In the genomic region with DNA sequence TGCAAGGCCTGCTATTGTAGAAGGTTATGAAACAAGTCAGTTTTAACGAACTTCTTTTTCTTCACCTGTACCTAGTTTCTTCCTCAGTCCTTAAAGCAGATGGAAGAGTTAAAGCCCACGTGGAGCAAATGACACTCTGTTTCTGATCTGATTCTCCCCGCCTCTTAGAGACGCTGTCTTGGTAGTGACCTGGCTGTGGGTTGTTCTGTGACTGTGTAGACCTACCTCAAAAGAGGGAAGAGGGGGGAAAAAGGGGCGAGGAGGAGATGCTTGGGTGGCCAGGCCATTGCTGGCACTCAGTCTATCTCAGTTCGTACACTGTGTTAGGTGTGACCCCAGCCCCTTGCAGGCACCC, we compare ENCODE assay signal across 10 cellular contexts. TPM values are rescaled to one million over a fixed set of nuclear protein-coding genes. Genes with fewer than 3 reads are reported as not detected.
DNase-seq lines count a peak whose midpoint lies in the region; ATAC-seq and TF ChIP-seq lines count a peak whose summit lies in the region.
"Had no signal": no experiment of that assay in that cellular context is flagged by ENCODE, and none has a peak within 500 bp of the region (broad histone marks: within the 10 kb centered on the region; RNA-seq: fewer than 3 reads in every experiment).

No MANE protein-coding gene starts in this region.

- H3K27me3 ChIP-seq in ACC112 (ENCODE audit: insufficient read depth, low read length), result peaks cover 20% of the 10 kb centered on the region
- H3K27me3 ChIP-seq in H9 (ENCODE audit: insufficient read depth, low read length), result peaks cover 6% of the 10 kb centered on the region; the same call in 1 of the 2 replicates
- H3K27me3 ChIP-seq: SJCRH30 had no signal

- H3K36me3 Mint-ChIP-seq in H9 (ENCODE audit: insufficient read depth in 1 of 3, low read depth in 3 of 3), result no peaks in the 10 kb centered on the region
- H3K36me3 Mint-ChIP-seq in naive thymus-derived CD8-positive, alpha-beta T cell, result no peaks in the 10 kb centered on the region

- H2AFZ ChIP-seq in ACC112 (ENCODE audit: low read length, unreplicated experiment) (no peak overlapping the region), H9 (ENCODE audit: low read length) (no peak overlapping the region)

- no peak overlapping the region for H4K5ac ChIP-seq in H9 (ENCODE audit: insufficient read length, low read depth, low read length)

- H3T11ph ChIP-seq in H9 (ENCODE audit: low read length), result no peak overlapping the region

- H3K9me3 ChIP-seq in H9 (ENCODE audit: control insufficient read depth, low read depth, low read length), result no peaks in the 10 kb centered on the region
- H3K9me3 ChIP-seq: SJCRH30 had no signal

- H2BK15ac ChIP-seq in H9 (ENCODE audit: low read depth, low read length), result no peak overlapping the region

- H3K9me3 Mint-ChIP-seq in H9, result no peaks in the 10 kb centered on the region
- peaks cover 0 to 2% (median 0%) of the 10 kb centered on the region in 9 donors for H3K9me3 Mint-ChIP-seq in naive thymus-derived CD8-positive, alpha-beta T cell

- TF ChIP-seq CTCF in H9 (conservative IDR thresholded peaks at IDR 0.05), result no peak

- no peak overlapping the region for H2BK20ac ChIP-seq in H9 (ENCODE audit: low read depth, low read length, poor library complexity, severe bottlenecking)

- H3K4me3 ChIP-seq in ACC112 (ENCODE audit: low read depth, low read length), result peak overlapping the region; percentile 62

- no peak overlapping the region for H3K18ac ChIP-seq in H9 (ENCODE audit: insufficient read length, low read depth, low read length)

- H3K4me1 ChIP-seq in ACC112 (ENCODE audit: control insufficient read depth, insufficient read depth, low read length, unreplicated experiment), result no peaks in the 10 kb centered on the region
- no peaks in the 10 kb centered on the region for H3K4me1 ChIP-seq in H9 (ENCODE audit: insufficient read depth, low read length)
- H3K4me1 ChIP-seq: SJCRH30 had no signal

- no peak overlapping the region for H2BK12ac ChIP-seq in H9 (ENCODE audit: insufficient read length, low read depth, low read length)

- peaks cover 41% of the 10 kb centered on the region for H3K27me3 Mint-ChIP-seq in H9 (ENCODE audit: low read depth)
- H3K27me3 Mint-ChIP-seq in naive thymus-derived CD8-positive, alpha-beta T cell, result peaks cover 6 to 33% (median 18%) of the 10 kb centered on the region in 5 donors

- no peak overlapping the region for H3K14ac ChIP-seq in H9 (ENCODE audit: insufficient read depth, low read length)

- no peak for ATAC-seq in naive thymus-derived CD8-positive, alpha-beta T cell
- ATAC-seq in HG03025 (IDR thresholded peaks at IDR 0.05; ENCODE audit: low FRiP score, unreplicated experiment), result no peak

- H3K27ac Mint-ChIP-seq in H9, result no peak overlapping the region
- peak overlapping the region in 2 of 10 donors; percentile 30 to 59 for H3K27ac Mint-ChIP-seq in naive thymus-derived CD8-positive, alpha-beta T cell

- H3K56ac ChIP-seq in H9 (ENCODE audit: insufficient read length, low read depth, low read length), result no peak overlapping the region

- no CpG with 5 or more reads among the region's 6 CpGs for WGBS in H9 (ENCODE audit: extremely low coverage, insufficient read length, low lambda C conversion rate)

- POLR2A ChIA-PET in naive thymus-derived CD8-positive, alpha-beta T cell (lab: Charles Lee), result no interaction called here

- peaks cover 16% of the 10 kb centered on the region in 2 experiments for H3K4me1 Mint-ChIP-seq in H9
- H3K4me1 Mint-ChIP-seq in naive thymus-derived CD8-positive, alpha-beta T cell, result peaks cover 4 to 11% (median 7%) of the 10 kb centered on the region in 4 donors

- H3K9ac ChIP-seq in H9 (ENCODE audit: extremely low read depth, insufficient read length, low read length), result no peak overlapping the region

- DNase-seq in H9, result no peak
- DNase-seq in cerebellum (ENCODE audit: low spot score), result peak; percentile 36
- no peak for DNase-seq in naive thymus-derived CD8-positive, alpha-beta T cell
- no peak for DNase-seq in GOT3 (lab: John Stamatoyannopoulos, UW)
- DNase-seq in erythroblast (lab: John Stamatoyannopoulos, UW), result no peak
- DNase-seq in putamen (ENCODE audit: low spot score), result no peak

- no peaks in the 10 kb centered on the region for H3K36me3 ChIP-seq in ACC112 (ENCODE audit: insufficient read depth, low read length)
- H3K36me3 ChIP-seq: SJCRH30 had no signal

- peak overlapping the region; percentile 57 to 70 for H3K4me3 Mint-ChIP-seq in H9
- H3K4me3 Mint-ChIP-seq in naive thymus-derived CD8-positive, alpha-beta T cell, result peak overlapping the region in 7 of 10 donors; percentile 28 to 67 (median 48)

- no peak overlapping the region for H3K4ac ChIP-seq in H9 (ENCODE audit: low read depth, low read length)

- H3K79me1 ChIP-seq in H9 (ENCODE audit: insufficient read depth, low read depth, low read length, poor library complexity, severe bottlenecking), result no peaks in the 10 kb centered on the region

- TF ChIP-seq POLR2A in erythroblast (IDR thresholded peaks at IDR 0.05; ENCODE audit: low read length), result no peak

- H3K79me2 ChIP-seq in ACC112 (ENCODE audit: control insufficient read depth, insufficient read depth, low read length, unreplicated experiment) (no peaks in the 10 kb centered on the region), H9 (ENCODE audit: insufficient read depth, low read length) (no peaks in the 10 kb centered on the region)

- H4K20me1 ChIP-seq in H9 (ENCODE audit: control insufficient read depth, insufficient read depth, insufficient read length), result no peaks in the 10 kb centered on the region

- peaks cover 4% of the 10 kb centered on the region for H3K23me2 ChIP-seq in H9 (ENCODE audit: insufficient read length, low read depth, low read length, poor library complexity, severe bottlenecking)

- no peak overlapping the region for H2BK120ac ChIP-seq in H9 (ENCODE audit: low read depth, low read length, poor library complexity, severe bottlenecking)

- no peak overlapping the region for H3K23ac ChIP-seq in H9 (ENCODE audit: insufficient read length, low read depth, low read length)

- no peak overlapping the region for H4K8ac ChIP-seq in H9 (replicated peaks; ENCODE audit: insufficient read length, low read depth, low read length)

- H2BK5ac ChIP-seq in H9 (ENCODE audit: insufficient read length, low read length), result no peak overlapping the region

- H3K4me2 ChIP-seq in H9 (ENCODE audit: insufficient read depth, insufficient read length, low read length), result peak overlapping the region; percentile 11

- no peak overlapping the region for H4K91ac ChIP-seq in H9 (ENCODE audit: insufficient read length, low read depth, low read length)

- no peak overlapping the region for H3K27ac ChIP-seq in ACC112 (ENCODE audit: low read depth, low read length)
- H3K27ac ChIP-seq in H9 (ENCODE audit: insufficient read length, low read depth, low read length), result no peak overlapping the region
- H3K27ac ChIP-seq: SJCRH30 had no signal

- H2AK5ac ChIP-seq in H9 (ENCODE audit: insufficient read length, low read length), result no peak overlapping the region

RNA-seq across cellular contexts. Expression of a gene that starts 0.6 kb away (rescaled TPM):
- total RNA-seq in H9 (2021), result 1.6 and 1.8 TPM in 2 replicates
- 0.09 TPM for total RNA-seq in cerebellum
- total RNA-seq in naive thymus-derived CD8-positive, alpha-beta T cell, result not detected
- not detected for polyA plus RNA-seq in naive thymus-derived CD8-positive, alpha-beta T cell
- total RNA-seq: SJCRH30 had no signal

RNA-seq across cellular contexts. Expression of a gene that starts 57.8 kb away (rescaled TPM):
- total RNA-seq in H9 (2021) (19.9 and 22.8 TPM in 2 replicates), cerebellum (5.1 TPM)
- total RNA-seq in naive thymus-derived CD8-positive, alpha-beta T cell, result not detected
- not detected for polyA plus RNA-seq in naive thymus-derived CD8-positive, alpha-beta T cell
- total RNA-seq: ureter had no signal
